8 cellular contexts compared by ENCODE assay signal in genomic region chr19:6199240-6199983, GRCh38.
DNase-seq lines count a peak whose midpoint lies in the region; ATAC-seq, FAIRE-seq and TF ChIP-seq lines count a peak whose summit lies in the region.

No MANE protein-coding gene starts in this region.

- H3K27ac ChIP-seq in keratinocyte (ENCODE audit: control insufficient read depth, insufficient read depth, low read length) = peak overlapping the region; percentile 20

- no peaks in the 10 kb centered on the region for H3K9me1 ChIP-seq in keratinocyte (ENCODE audit: control insufficient read depth, extremely low read depth, insufficient read depth, low read length)

- H3K27me3 ChIP-seq in keratinocyte (ENCODE audit: control insufficient read depth, extremely low read depth, insufficient read depth, low read length) = no peaks in the 10 kb centered on the region

- peak in 2 of 3 experiments; percentile 27 to 44 for TF ChIP-seq CTCF in keratinocyte (optimal IDR thresholded peaks at IDR 0.05 in 1 of 3, IDR thresholded peaks at IDR 0.05 in 1 of 3, conservative IDR thresholded peaks at IDR 0.05 in 1 of 3; ENCODE audit: extremely low read depth in 1 of 3, insufficient read depth in 2 of 3, low read length in 3 of 3)

- dilution Hi-C loops in keratinocyte (cut with MboI; ENCODE audit: extremely low pct_ligation_motif_present, low sequenced_read_pairs) = no loop called here

- H3K79me2 ChIP-seq in keratinocyte (ENCODE audit: control insufficient read depth, insufficient read depth, low read length) = peaks cover 13% of the 10 kb centered on the region

- peaks cover 0 to 1% of the 10 kb centered on the region in 2 experiments for H3K36me3 ChIP-seq in keratinocyte (ENCODE audit: control insufficient read depth in 2 of 2, extremely low read depth in 1 of 2, insufficient read depth in 2 of 2, low read length in 2 of 2)

- peak overlapping the region; percentile 95 for H3K4me2 ChIP-seq in keratinocyte (ENCODE audit: control insufficient read depth, extremely low read depth, insufficient read depth, low read depth, low read length)

- FAIRE-seq in keratinocyte (lab: Jason Lieb, UNC) = peak; percentile 79

- H3K4me3 ChIP-seq in keratinocyte (ENCODE audit: control insufficient read depth in 2 of 3, extremely low read depth in 1 of 3, insufficient read depth in 2 of 3, low read depth in 1 of 3, low read length in 3 of 3) = peak overlapping the region; percentile 91 to 96 (median 94)

- ATAC-seq in GM19025 (IDR thresholded peaks at IDR 0.05; ENCODE audit: low read depth, unreplicated experiment) (peak; percentile 82), HG03342 (IDR thresholded peaks at IDR 0.05; ENCODE audit: unreplicated experiment) (peak; percentile 75)

- no peaks in the 10 kb centered on the region for H3K9me3 ChIP-seq in keratinocyte (ENCODE audit: control insufficient read depth, low read depth, low read length)

- H3K4me1 ChIP-seq in keratinocyte (ENCODE audit: control insufficient read depth, extremely low read depth, insufficient read depth, low read length) = peaks cover 9% of the 10 kb centered on the region

- H3K9ac ChIP-seq in keratinocyte (ENCODE audit: control insufficient read depth, extremely low read depth, insufficient read depth, low read length) = peak overlapping the region; percentile 76

- H4K20me1 ChIP-seq in keratinocyte (ENCODE audit: control insufficient read depth, extremely low read depth, insufficient read depth, low read length) = no peaks in the 10 kb centered on the region

- DNase-seq in AG20443 (ENCODE audit: low spot score) (peak; percentile 100), NCI-H446 (lab: John Stamatoyannopoulos, UW) (peak; percentile 99 to 100), cerebellum (ENCODE audit: low spot score) (peak; percentile 98), keratinocyte (ENCODE audit: low read depth, low spot score) (peak; percentile 94)
- peak; percentile 100 for DNase-seq in activated CD4-positive, CD25-positive, alpha-beta regulatory T cell treated with anti-CD3 and anti-CD28 coated beads, Interleukin-2, amount 50 U/mL, for 72 hours
- peak; percentile 96 to 99 (median 98) for DNase-seq in stimulated activated CD4-positive, alpha-beta T cell treated with anti-CD3 and anti-CD28 coated beads, Interleukin-12 subunit alpha, Interleukin-12 subunit beta, amount 100 ng/mL, for 48 hours (ENCODE audit: low read depth in 2 of 3, low spot score in 1 of 3)

- peak overlapping the region; percentile 98 for H2AFZ ChIP-seq in keratinocyte (ENCODE audit: control insufficient read depth, low read length)

Comparison
In these comparisons a context has a peak if more than half of its experiments do, and no peak if none do; other contexts are left out.
1. Peak in every context shown above with its lines: DNase-seq, ATAC-seq, H3K4me3 ChIP-seq and H3K27ac ChIP-seq.